ENCODE assay signal across 2 cellular contexts in the genomic region with DNA sequence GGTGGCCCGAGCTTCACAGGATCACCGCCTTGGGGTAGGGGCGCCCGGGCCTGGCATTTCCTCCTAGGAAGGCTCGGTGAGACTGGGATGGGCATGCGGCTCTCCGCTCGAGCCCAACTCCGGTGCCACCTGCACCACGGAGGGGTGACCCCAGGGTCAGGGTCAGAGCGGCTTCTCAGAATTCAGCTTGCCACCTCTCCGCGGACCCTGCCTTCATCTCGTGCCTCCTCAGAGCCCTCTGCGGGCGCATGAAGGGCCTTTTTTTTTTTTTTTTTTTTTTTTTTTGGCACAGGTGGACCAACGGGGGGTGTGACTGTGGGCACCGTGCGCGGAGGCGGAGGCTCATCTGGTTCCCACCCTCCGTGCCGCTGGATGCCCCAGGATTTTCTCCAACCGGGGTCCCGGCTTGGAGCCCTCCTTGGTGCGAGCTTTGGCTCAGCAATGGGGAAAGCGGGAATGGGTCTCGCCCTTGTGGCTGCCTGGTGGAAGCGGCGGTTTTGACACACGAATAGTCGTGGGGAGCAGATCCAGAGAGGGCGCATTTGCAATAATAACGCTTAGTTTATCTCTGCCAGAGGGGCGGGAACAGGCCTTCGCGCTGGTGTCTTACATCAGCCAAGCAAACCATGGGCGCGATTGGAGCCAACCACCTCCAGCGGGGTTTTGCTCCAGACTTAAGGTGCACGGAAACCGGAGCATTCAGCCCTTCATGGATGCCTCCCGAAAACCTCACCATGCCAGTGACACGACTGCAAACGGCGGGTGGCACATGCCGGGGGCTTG.
TF ChIP-seq lines count a peak whose summit lies in the region.

No MANE protein-coding gene starts in this region.

TF ChIP-seq in SK-N-SH, 30 proteins besides CTCF, POLR2A, EP300 and RAD21 (continued from another document):
- TF ChIP-seq, protein P1, sequence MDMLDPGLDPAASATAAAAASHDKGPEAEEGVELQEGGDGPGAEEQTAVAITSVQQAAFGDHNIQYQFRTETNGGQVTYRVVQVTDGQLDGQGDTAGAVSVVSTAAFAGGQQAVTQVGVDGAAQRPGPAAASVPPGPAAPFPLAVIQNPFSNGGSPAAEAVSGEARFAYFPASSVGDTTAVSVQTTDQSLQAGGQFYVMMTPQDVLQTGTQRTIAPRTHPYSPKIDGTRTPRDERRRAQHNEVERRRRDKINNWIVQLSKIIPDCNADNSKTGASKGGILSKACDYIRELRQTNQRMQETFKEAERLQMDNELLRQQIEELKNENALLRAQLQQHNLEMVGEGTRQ (IDR thresholded peaks at IDR 0.05; ENCODE audit: borderline replicate concordance, low read depth, low read length): no peak
- TF ChIP-seq FOXM1 (IDR thresholded peaks at IDR 0.05; ENCODE audit: low read depth) (no peak), MXI1 (IDR thresholded peaks at IDR 0.05; ENCODE audit: low read depth, low read length) (no peak), MEF2A (IDR thresholded peaks at IDR 0.05; ENCODE audit: borderline replicate concordance, low read depth) (no peak), EZH2phosphoT487 (IDR thresholded peaks at IDR 0.05; ENCODE audit: borderline replicate concordance, low read depth) (no peak), FOSL2 (IDR thresholded peaks at IDR 0.05; ENCODE audit: borderline replicate concordance, low read depth) (no peak), NRF1 (IDR thresholded peaks at IDR 0.05; ENCODE audit: low read depth, low read length) (no peak), SMC3 (IDR thresholded peaks at IDR 0.05; ENCODE audit: low read depth, low read length) (no peak), RCOR1 (IDR thresholded peaks at IDR 0.05; ENCODE audit: low read length) (no peak), TCF12 (IDR thresholded peaks at IDR 0.05) (no peak), ELF1 (IDR thresholded peaks at IDR 0.05) (no peak), CHD2 (IDR thresholded peaks at IDR 0.05; ENCODE audit: low read length, partially characterized antibody) (no peak), FOXJ3 (CRISPR knock-in tag; IDR thresholded peaks at IDR 0.05) (no peak), YY1 (IDR thresholded peaks at IDR 0.05; ENCODE audit: low read depth) (no peak), SIN3A (IDR thresholded peaks at IDR 0.05; ENCODE audit: borderline replicate concordance, low read depth, low read length) (no peak)
- TF ChIP-seq, protein P2, sequence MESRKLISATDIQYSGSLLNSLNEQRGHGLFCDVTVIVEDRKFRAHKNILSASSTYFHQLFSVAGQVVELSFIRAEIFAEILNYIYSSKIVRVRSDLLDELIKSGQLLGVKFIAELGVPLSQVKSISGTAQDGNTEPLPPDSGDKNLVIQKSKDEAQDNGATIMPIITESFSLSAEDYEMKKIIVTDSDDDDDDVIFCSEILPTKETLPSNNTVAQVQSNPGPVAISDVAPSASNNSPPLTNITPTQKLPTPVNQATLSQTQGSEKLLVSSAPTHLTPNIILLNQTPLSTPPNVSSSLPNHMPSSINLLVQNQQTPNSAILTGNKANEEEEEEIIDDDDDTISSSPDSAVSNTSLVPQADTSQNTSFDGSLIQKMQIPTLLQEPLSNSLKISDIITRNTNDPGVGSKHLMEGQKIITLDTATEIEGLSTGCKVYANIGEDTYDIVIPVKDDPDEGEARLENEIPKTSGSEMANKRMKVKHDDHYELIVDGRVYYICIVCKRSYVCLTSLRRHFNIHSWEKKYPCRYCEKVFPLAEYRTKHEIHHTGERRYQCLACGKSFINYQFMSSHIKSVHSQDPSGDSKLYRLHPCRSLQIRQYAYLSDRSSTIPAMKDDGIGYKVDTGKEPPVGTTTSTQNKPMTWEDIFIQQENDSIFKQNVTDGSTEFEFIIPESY (IDR thresholded peaks at IDR 0.05; ENCODE audit: borderline replicate concordance, low read depth): no peak
- TF ChIP-seq, protein P3, sequence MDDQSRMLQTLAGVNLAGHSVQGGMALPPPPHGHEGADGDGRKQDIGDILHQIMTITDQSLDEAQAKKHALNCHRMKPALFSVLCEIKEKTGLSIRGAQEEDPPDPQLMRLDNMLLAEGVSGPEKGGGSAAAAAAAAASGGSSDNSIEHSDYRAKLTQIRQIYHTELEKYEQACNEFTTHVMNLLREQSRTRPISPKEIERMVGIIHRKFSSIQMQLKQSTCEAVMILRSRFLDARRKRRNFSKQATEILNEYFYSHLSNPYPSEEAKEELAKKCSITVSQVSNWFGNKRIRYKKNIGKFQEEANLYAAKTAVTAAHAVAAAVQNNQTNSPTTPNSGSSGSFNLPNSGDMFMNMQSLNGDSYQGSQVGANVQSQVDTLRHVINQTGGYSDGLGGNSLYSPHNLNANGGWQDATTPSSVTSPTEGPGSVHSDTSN (IDR thresholded peaks at IDR 0.05): no peak
- TF ChIP-seq, protein P4, sequence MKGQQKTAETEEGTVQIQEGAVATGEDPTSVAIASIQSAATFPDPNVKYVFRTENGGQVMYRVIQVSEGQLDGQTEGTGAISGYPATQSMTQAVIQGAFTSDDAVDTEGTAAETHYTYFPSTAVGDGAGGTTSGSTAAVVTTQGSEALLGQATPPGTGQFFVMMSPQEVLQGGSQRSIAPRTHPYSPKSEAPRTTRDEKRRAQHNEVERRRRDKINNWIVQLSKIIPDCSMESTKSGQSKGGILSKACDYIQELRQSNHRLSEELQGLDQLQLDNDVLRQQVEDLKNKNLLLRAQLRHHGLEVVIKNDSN (IDR thresholded peaks at IDR 0.05; ENCODE audit: borderline replicate concordance, low read depth): no peak
- TF ChIP-seq, protein P5, sequence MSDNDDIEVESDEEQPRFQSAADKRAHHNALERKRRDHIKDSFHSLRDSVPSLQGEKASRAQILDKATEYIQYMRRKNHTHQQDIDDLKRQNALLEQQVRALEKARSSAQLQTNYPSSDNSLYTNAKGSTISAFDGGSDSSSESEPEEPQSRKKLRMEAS (IDR thresholded peaks at IDR 0.05; ENCODE audit: low read depth): no peak

TF ChIP-seq in SK-N-SH treated with all-trans-retinoic acid at 6 μM for 48 hours, 23 proteins besides CTCF, POLR2A, EP300 and RAD21:
- TF ChIP-seq, protein P6, sequence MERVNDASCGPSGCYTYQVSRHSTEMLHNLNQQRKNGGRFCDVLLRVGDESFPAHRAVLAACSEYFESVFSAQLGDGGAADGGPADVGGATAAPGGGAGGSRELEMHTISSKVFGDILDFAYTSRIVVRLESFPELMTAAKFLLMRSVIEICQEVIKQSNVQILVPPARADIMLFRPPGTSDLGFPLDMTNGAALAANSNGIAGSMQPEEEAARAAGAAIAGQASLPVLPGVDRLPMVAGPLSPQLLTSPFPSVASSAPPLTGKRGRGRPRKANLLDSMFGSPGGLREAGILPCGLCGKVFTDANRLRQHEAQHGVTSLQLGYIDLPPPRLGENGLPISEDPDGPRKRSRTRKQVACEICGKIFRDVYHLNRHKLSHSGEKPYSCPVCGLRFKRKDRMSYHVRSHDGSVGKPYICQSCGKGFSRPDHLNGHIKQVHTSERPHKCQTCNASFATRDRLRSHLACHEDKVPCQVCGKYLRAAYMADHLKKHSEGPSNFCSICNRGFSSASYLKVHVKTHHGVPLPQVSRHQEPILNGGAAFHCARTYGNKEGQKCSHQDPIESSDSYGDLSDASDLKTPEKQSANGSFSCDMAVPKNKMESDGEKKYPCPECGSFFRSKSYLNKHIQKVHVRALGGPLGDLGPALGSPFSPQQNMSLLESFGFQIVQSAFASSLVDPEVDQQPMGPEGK (CRISPR knock-in tag; IDR thresholded peaks at IDR 0.05; ENCODE audit: borderline replicate concordance): no peak
- TF ChIP-seq GLIS3 (CRISPR knock-in tag; IDR thresholded peaks at IDR 0.05) (no peak), SNAI2 (CRISPR knock-in tag; IDR thresholded peaks at IDR 0.05) (no peak), ZNF8 (CRISPR knock-in tag; IDR thresholded peaks at IDR 0.05) (no peak), ISL1 (CRISPR knock-in tag; IDR thresholded peaks at IDR 0.05) (no peak), ARNTL (CRISPR knock-in tag; IDR thresholded peaks at IDR 0.05; ENCODE audit: borderline replicate concordance, low read depth) (no peak), PPARA (CRISPR knock-in tag; IDR thresholded peaks at IDR 0.05; ENCODE audit: borderline replicate concordance) (no peak), ZFP3 (CRISPR knock-in tag; IDR thresholded peaks at IDR 0.05) (no peak), ZNF565 (CRISPR knock-in tag; conservative IDR thresholded peaks at IDR 0.05; ENCODE audit: low read depth) (no peak), TOX (CRISPR knock-in tag; IDR thresholded peaks at IDR 0.05; ENCODE audit: borderline replicate concordance) (no peak), RARB (CRISPR knock-in tag; IDR thresholded peaks at IDR 0.05) (no peak), OSR1 (CRISPR knock-in tag; IDR thresholded peaks at IDR 0.05) (no peak)
- TF ChIP-seq, protein P7, sequence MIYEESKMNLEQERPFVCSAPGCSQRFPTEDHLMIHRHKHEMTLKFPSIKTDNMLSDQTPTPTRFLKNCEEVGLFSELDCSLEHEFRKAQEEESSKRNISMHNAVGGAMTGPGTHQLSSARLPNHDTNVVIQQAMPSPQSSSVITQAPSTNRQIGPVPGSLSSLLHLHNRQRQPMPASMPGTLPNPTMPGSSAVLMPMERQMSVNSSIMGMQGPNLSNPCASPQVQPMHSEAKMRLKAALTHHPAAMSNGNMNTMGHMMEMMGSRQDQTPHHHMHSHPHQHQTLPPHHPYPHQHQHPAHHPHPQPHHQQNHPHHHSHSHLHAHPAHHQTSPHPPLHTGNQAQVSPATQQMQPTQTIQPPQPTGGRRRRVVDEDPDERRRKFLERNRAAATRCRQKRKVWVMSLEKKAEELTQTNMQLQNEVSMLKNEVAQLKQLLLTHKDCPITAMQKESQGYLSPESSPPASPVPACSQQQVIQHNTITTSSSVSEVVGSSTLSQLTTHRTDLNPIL (CRISPR knock-in tag; IDR thresholded peaks at IDR 0.05; ENCODE audit: low read depth): no peak
- TF ChIP-seq, protein P8, sequence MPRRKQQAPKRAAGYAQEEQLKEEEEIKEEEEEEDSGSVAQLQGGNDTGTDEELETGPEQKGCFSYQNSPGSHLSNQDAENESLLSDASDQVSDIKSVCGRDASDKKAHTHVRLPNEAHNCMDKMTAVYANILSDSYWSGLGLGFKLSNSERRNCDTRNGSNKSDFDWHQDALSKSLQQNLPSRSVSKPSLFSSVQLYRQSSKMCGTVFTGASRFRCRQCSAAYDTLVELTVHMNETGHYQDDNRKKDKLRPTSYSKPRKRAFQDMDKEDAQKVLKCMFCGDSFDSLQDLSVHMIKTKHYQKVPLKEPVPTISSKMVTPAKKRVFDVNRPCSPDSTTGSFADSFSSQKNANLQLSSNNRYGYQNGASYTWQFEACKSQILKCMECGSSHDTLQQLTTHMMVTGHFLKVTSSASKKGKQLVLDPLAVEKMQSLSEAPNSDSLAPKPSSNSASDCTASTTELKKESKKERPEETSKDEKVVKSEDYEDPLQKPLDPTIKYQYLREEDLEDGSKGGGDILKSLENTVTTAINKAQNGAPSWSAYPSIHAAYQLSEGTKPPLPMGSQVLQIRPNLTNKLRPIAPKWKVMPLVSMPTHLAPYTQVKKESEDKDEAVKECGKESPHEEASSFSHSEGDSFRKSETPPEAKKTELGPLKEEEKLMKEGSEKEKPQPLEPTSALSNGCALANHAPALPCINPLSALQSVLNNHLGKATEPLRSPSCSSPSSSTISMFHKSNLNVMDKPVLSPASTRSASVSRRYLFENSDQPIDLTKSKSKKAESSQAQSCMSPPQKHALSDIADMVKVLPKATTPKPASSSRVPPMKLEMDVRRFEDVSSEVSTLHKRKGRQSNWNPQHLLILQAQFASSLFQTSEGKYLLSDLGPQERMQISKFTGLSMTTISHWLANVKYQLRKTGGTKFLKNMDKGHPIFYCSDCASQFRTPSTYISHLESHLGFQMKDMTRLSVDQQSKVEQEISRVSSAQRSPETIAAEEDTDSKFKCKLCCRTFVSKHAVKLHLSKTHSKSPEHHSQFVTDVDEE (CRISPR knock-in tag; IDR thresholded peaks at IDR 0.05): no peak
- TF ChIP-seq, protein P9, sequence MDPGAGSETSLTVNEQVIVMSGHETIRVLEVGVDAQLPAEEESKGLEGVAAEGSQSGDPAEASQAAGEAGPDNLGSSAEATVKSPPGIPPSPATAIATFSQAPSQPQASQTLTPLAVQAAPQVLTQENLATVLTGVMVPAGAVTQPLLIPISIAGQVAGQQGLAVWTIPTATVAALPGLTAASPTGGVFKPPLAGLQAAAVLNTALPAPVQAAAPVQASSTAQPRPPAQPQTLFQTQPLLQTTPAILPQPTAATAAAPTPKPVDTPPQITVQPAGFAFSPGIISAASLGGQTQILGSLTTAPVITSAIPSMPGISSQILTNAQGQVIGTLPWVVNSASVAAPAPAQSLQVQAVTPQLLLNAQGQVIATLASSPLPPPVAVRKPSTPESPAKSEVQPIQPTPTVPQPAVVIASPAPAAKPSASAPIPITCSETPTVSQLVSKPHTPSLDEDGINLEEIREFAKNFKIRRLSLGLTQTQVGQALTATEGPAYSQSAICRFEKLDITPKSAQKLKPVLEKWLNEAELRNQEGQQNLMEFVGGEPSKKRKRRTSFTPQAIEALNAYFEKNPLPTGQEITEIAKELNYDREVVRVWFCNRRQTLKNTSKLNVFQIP (CRISPR knock-in tag; IDR thresholded peaks at IDR 0.05; ENCODE audit: borderline replicate concordance, low read depth): no peak; the same call in 1 of the 2 replicates
- TF ChIP-seq, protein P10, sequence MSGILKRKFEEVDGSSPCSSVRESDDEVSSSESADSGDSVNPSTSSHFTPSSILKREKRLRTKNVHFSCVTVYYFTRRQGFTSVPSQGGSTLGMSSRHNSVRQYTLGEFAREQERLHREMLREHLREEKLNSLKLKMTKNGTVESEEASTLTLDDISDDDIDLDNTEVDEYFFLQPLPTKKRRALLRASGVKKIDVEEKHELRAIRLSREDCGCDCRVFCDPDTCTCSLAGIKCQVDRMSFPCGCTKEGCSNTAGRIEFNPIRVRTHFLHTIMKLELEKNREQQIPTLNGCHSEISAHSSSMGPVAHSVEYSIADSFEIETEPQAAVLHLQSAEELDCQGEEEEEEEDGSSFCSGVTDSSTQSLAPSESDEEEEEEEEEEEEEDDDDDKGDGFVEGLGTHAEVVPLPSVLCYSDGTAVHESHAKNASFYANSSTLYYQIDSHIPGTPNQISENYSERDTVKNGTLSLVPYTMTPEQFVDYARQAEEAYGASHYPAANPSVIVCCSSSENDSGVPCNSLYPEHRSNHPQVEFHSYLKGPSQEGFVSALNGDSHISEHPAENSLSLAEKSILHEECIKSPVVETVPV (CRISPR knock-in tag; IDR thresholded peaks at IDR 0.05): no peak
